ENCODE assay signal across 15 cellular contexts in the genomic region with DNA sequence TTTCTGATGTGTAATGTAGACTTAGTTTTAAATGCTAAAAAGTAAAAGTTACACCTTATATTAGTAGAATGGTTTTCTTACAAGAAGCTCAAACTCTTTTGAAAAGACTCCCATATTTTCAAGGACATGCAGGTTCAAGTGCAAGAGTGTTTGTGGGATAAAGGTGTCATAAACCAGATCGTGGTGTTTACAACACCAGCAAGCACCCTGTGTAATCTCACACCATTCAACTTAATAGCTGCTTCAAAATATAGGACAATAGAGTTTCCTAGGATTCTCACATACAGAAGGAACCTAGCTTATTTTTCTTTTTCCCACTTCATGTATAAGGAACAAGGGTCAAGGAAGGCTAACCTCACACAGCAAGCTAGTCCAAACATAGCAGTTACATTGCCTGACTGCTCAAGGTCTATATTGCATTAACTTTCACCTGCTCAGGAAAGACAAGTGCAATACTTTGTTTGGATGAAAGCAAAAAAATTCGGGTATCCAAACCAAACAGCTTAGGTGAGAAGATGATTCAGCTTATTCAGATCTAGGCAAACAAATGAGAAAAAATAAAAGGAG.
"Had no signal": no experiment of that assay in that cellular context is flagged by ENCODE, and none has a peak within 500 bp of the region (broad histone marks: within the 10 kb centered on the region; RNA-seq: fewer than 3 reads in every experiment).

No MANE protein-coding gene starts in this region.

- H3K4me3 Mint-ChIP-seq: activated naive CD4-positive, alpha-beta T cell treated with anti-CD3 and anti-CD28 coated beads for 36 hours; activated naive CD8-positive, alpha-beta T cell treated with anti-CD3 and anti-CD28 coated beads, Interleukin-2, amount 50 U/mL, for 24 hours had no signal

- H3K36me3 ChIP-seq: gastroesophageal sphincter, heart right ventricle, ovary, spleen, uterus had no signal

- ATAC-seq: activated naive CD8-positive, alpha-beta T cell treated with anti-CD3 and anti-CD28 coated beads, Interleukin-2, amount 50 U/mL, for 24 hours; gastroesophageal sphincter; heart right ventricle; sciatic nerve had no signal

- FAIRE-seq: astrocyte had no signal

- H3K27me3 Mint-ChIP-seq: activated naive CD8-positive, alpha-beta T cell treated with anti-CD3 and anti-CD28 coated beads, Interleukin-2, amount 50 U/mL, for 24 hours had no signal

- H3K4me1 ChIP-seq: gastroesophageal sphincter, uterus had no signal

- H3K9me3 ChIP-seq: gastroesophageal sphincter, heart right ventricle, ovary, spleen, uterus had no signal

- H3K9me3 Mint-ChIP-seq: activated naive CD4-positive, alpha-beta T cell treated with anti-CD3 and anti-CD28 coated beads for 36 hours; activated naive CD8-positive, alpha-beta T cell treated with anti-CD3 and anti-CD28 coated beads, Interleukin-2, amount 50 U/mL, for 24 hours; activated T-helper 2 cell treated with anti-CD3 and anti-CD28 coated beads, Interferon-gamma antibody, Interleukin-2, Interleukin-4, amounts not matched to agents 10 μg/mL and 5 μg/mL and 100 μg/mL, durations not matched to agents 14 hours and 24 hours and 36 hours had no signal

- H3K27me3 ChIP-seq: dorsolateral prefrontal cortex, gastroesophageal sphincter, heart right ventricle, ovary, spleen, uterus had no signal

- H3K4me3 ChIP-seq: dorsolateral prefrontal cortex, gastroesophageal sphincter, heart right ventricle, lung, ovary, spleen, uterus had no signal

- H3K27ac ChIP-seq: dorsolateral prefrontal cortex, gastroesophageal sphincter, heart right ventricle, ovary, spleen, uterus had no signal

- H3K27ac Mint-ChIP-seq: activated naive CD4-positive, alpha-beta T cell treated with anti-CD3 and anti-CD28 coated beads for 36 hours; activated naive CD8-positive, alpha-beta T cell treated with anti-CD3 and anti-CD28 coated beads, Interleukin-2, amount 50 U/mL, for 24 hours had no signal

- DNase-seq: activated CD4-positive, alpha-beta T cell treated with anti-CD3 and anti-CD28 coated beads, Interleukin-2, amount 50 U/mL, for 1 hour; activated naive CD4-positive, alpha-beta T cell treated with anti-CD3 and anti-CD28 coated beads for 36 hours; activated naive CD8-positive, alpha-beta T cell treated with anti-CD3 and anti-CD28 coated beads, Interleukin-2, amount 50 U/mL, for 24 hours; activated T-cell treated with anti-CD3 and anti-CD28 coated beads for 4 hours; dorsolateral prefrontal cortex; heart right ventricle; midbrain; ovary; spleen; uterus had no signal
